In genomic region chr11:114132427-114132826, GRCh38 we compare ENCODE assay signal across 13 cellular contexts.
DNase-seq lines count a peak whose midpoint lies in the region; FAIRE-seq and TF ChIP-seq lines count a peak whose summit lies in the region.
"Had no signal": no experiment of that assay in that cellular context is flagged by ENCODE, and none has a peak within 500 bp of the region (broad histone marks: within the 10 kb centered on the region; RNA-seq: fewer than 3 reads in every experiment).

No MANE protein-coding gene starts in this region.

- no peak for TF ChIP-seq CTCF in smooth muscle cell (IDR thresholded peaks at IDR 0.05; ENCODE audit: borderline replicate concordance, insufficient read depth, poor library complexity, severe bottlenecking)

- peaks cover 98 to 100% of the 10 kb centered on the region in 2 donors for H3K4me1 Mint-ChIP-seq in immature natural killer cell

- 75% methylated on average over 9 of the region's 9 CpGs for WGBS in smooth muscle cell (ENCODE audit: low lambda C conversion rate)

- no peaks in the 10 kb centered on the region for H3K9me3 ChIP-seq in smooth muscle cell (replicated peaks; ENCODE audit: low read depth)
- H3K9me3 ChIP-seq: Caco-2, SJCRH30 had no signal

- H3K27ac ChIP-seq in smooth muscle cell (ENCODE audit: low read depth) = peak overlapping the region; percentile 34
- H3K27ac ChIP-seq: SJCRH30, WERI-Rb-1 had no signal

- H3K27me3 Mint-ChIP-seq in immature natural killer cell (ENCODE audit: low read depth in 3 of 3) = peaks cover 0 to 4% (median 2%) of the 10 kb centered on the region in 3 donors

- no peak for FAIRE-seq in GM12892 (lab: Jason Lieb, UNC)

- peak overlapping the region; percentile 48 for H3K4me2 ChIP-seq in smooth muscle cell

- no peak overlapping the region for H2AFZ ChIP-seq in smooth muscle cell (ENCODE audit: low read depth)

- no peak overlapping the region for H3K4me3 ChIP-seq in smooth muscle cell
- H3K4me3 ChIP-seq: SJCRH30 had no signal

- no peak overlapping the region for H3K9ac ChIP-seq in smooth muscle cell (ENCODE audit: low read depth)

- peak overlapping the region in 3 of 5 donors; percentile 5 to 53 (median 8) for H3K4me3 Mint-ChIP-seq in immature natural killer cell

- H3K27ac Mint-ChIP-seq in immature natural killer cell = peak overlapping the region; percentile 86 to 96 (median 91)

- H3K4me1 ChIP-seq in smooth muscle cell (ENCODE audit: low read depth) = peaks cover 22% of the 10 kb centered on the region
- H3K4me1 ChIP-seq: SJCRH30 had no signal

- no peaks in the 10 kb centered on the region for H3K79me2 ChIP-seq in smooth muscle cell (ENCODE audit: low read depth)

- TF ChIP-seq POLR2A in GM12892 (IDR thresholded peaks at IDR 0.05; ENCODE audit: low read depth, low read length) = no peak

- H3K36me3 Mint-ChIP-seq in immature natural killer cell = no peaks in the 10 kb centered on the region

- H3K36me3 ChIP-seq in smooth muscle cell (ENCODE audit: low read depth) = no peaks in the 10 kb centered on the region
- H3K36me3 ChIP-seq: SJCRH30, WERI-Rb-1 had no signal

- no peaks in the 10 kb centered on the region for H3K27me3 ChIP-seq in smooth muscle cell (ENCODE audit: low read depth)
- H3K27me3 ChIP-seq: SJCRH30 had no signal

- H3F3A ChIP-seq in smooth muscle cell (ENCODE audit: low read depth) = no peaks in the 10 kb centered on the region

- H3K9me3 Mint-ChIP-seq in immature natural killer cell = no peaks in the 10 kb centered on the region

- peak; percentile 32 for DNase-seq in DMS153 treated with DMSO at 0.1 percent for 48 hours (lab: John Stamatoyannopoulos, UW; ENCODE audit: unreplicated experiment)
- DNase-seq in OCI-M1 (lab: John Stamatoyannopoulos, UW) = peak; percentile 39
- no peak for DNase-seq in immature natural killer cell
- DNase-seq in smooth muscle cell (lab: John Stamatoyannopoulos, UW; ENCODE audit: unreplicated experiment) = no peak
- DNase-seq in cortex of kidney (lab: John Stamatoyannopoulos, UW) = no peak
- no peak for DNase-seq in SW480 (ENCODE audit: low spot score)
- no peak for DNase-seq in GM12892 (ENCODE audit: insufficient read length)
- DNase-seq: effector memory CD4-positive, alpha-beta T cell; NCI-H510A; SJCRH30; stimulated activated CD4-positive, alpha-beta T cell treated with anti-CD3 and anti-CD28 coated beads, Interleukin-4, amount 100 ng/mL, for 24 hours; WERI-Rb-1 had no signal

- H4K20me1 ChIP-seq in smooth muscle cell (ENCODE audit: low read depth) = no peaks in the 10 kb centered on the region

Comparison
In these comparisons a context has a peak if more than half of its experiments do, and no peak if none do; other contexts are left out.
1. DNase-seq: peak in DMS153 treated with DMSO at 0.1 percent for 48 hours (single experiment) and OCI-M1 (single experiment); none in immature natural killer cell (0 of 3), smooth muscle cell (single experiment), cortex of kidney (single experiment), SW480 (single experiment) and GM12892 (single experiment).